In genomic region chr13:76086729-76087128, GRCh38 we compare ENCODE assay signal across 18 cellular contexts.
A peak's percentile ranks its signal among the peaks of the same experiment; 100 is the strongest.
DNase-seq lines count a peak whose midpoint lies in the region; ATAC-seq, FAIRE-seq and TF ChIP-seq lines count a peak whose summit lies in the region.
"Had no signal": no experiment of that assay in that cellular context is flagged by ENCODE, and none has a peak within 500 bp of the region (broad histone marks: within the 10 kb centered on the region; RNA-seq: fewer than 3 reads in every experiment).

No MANE protein-coding gene starts in this region.

- WGBS in H1 (ENCODE audit: extremely low coverage in 1 of 2, insufficient coverage in 1 of 2, insufficient read length in 1 of 2, insufficient replicate concordance in 2 of 2, low coverage in 1 of 2, low lambda C conversion rate in 2 of 2, missing lambda C conversion rate in 1 of 2), 2 experiments = 70% methylated on average over 1 of the region's 1 CpG; no CpG with 5 or more reads in 1 of the 2 experiments

- CTCF ChIA-PET in H1 (lab: Charles Lee; ENCODE audit: partially characterized antibody) = no interaction called here

- H3K36me3 ChIP-seq in H1 (ENCODE audit: control insufficient read depth in 2 of 4, insufficient read depth in 4 of 4, low read length in 3 of 4) = no peaks in the 10 kb centered on the region
- H3K36me3 ChIP-seq: BLaER1 treated with 17β-estradiol and CSF1 and Interleukin-3, amounts not matched to agents 10 nM and 100 nM; HAP-1 had no signal

- no peak overlapping the region for H3K27ac Mint-ChIP-seq in activated T-cell treated with anti-CD3 and anti-CD28 coated beads, Interleukin-2, amount 50 U/mL, for 72 hours
- H3K27ac Mint-ChIP-seq: CD4-positive, CD25-positive, alpha-beta regulatory T cell; HFFc6; IgD-negative memory B cell had no signal

- no peak overlapping the region for H3K23ac ChIP-seq in H1 (ENCODE audit: insufficient read length)

- no peak overlapping the region for H3K4ac ChIP-seq in H1 (replicated peaks; ENCODE audit: insufficient read length, low read depth, low read length)

- H3K18ac ChIP-seq in H1 (ENCODE audit: extremely low read depth, low read length) = no peak overlapping the region

- no peak overlapping the region for H3K9ac ChIP-seq in H1 (replicated peaks in 1 of 4; ENCODE audit: extremely low read depth in 1 of 4, low read depth in 3 of 4, low read length in 3 of 4)
- H3K9ac ChIP-seq: BLaER1 treated with 17β-estradiol and CSF1 and Interleukin-3, amounts not matched to agents 10 nM and 100 nM had no signal

- TF ChIP-seq RAD21 in H1 (IDR thresholded peaks at IDR 0.05 in 1 of 2, conservative IDR thresholded peaks at IDR 0.05 in 1 of 2; ENCODE audit: low read depth in 2 of 2, low read length in 2 of 2) = no peak

- POLR2A ChIA-PET in H1 (lab: Charles Lee; ENCODE audit: partially characterized antibody) = no interaction called here

- H3K23me2 ChIP-seq in H1 (ENCODE audit: low read depth, low read length) = no peaks in the 10 kb centered on the region

- H3K9me3 ChIP-seq in H1 (ENCODE audit: insufficient read depth in 2 of 2, low read depth in 1 of 2, low read length in 1 of 2) = peaks cover 11 to 19% of the 10 kb centered on the region in 2 experiments
- H3K9me3 ChIP-seq: HAP-1 had no signal

- no peak overlapping the region for H3K14ac ChIP-seq in H1 (ENCODE audit: insufficient read length)

- no peak overlapping the region for H2BK120ac ChIP-seq in H1 (replicated peaks; ENCODE audit: low read depth, low read length)

- no peak overlapping the region for H4K8ac ChIP-seq in H1 (ENCODE audit: extremely low read depth, insufficient read depth, low read length)

- H3K4me3 ChIP-seq in H1 (ENCODE audit: extremely low read depth in 1 of 4, insufficient read depth in 2 of 4, low read depth in 3 of 4, low read length in 4 of 4) = no peak overlapping the region
- H3K4me3 ChIP-seq: HAP-1 had no signal

- no peak overlapping the region for H3K27ac ChIP-seq in H1 (ENCODE audit: low read depth, low read length)
- H3K27ac ChIP-seq: BLaER1 treated with 17β-estradiol and CSF1 and Interleukin-3, amounts not matched to agents 10 nM and 100 nM had no signal

- H3K27me3 Mint-ChIP-seq in activated T-cell treated with anti-CD3 and anti-CD28 coated beads, Interleukin-2, amount 50 U/mL, for 72 hours (ENCODE audit: low read depth) = no peaks in the 10 kb centered on the region
- H3K27me3 Mint-ChIP-seq: CD4-positive, CD25-positive, alpha-beta regulatory T cell; IgD-negative memory B cell had no signal

- peaks cover 4 to 7% of the 10 kb centered on the region in 2 donors for H3K9me3 Mint-ChIP-seq in activated T-cell treated with anti-CD3 and anti-CD28 coated beads, Interleukin-2, amount 50 U/mL, for 72 hours

- no peak overlapping the region for H2BK12ac ChIP-seq in H1 (ENCODE audit: low read depth, low read length)

- H3K27me3 ChIP-seq in H1 (replicated peaks in 1 of 4; ENCODE audit: control insufficient read depth in 3 of 4, extremely low read depth in 1 of 4, insufficient read depth in 3 of 4, low read length in 3 of 4) = no peaks in the 10 kb centered on the region
- H3K27me3 ChIP-seq: BLaER1 treated with 17β-estradiol and CSF1 and Interleukin-3, amounts not matched to agents 10 nM and 100 nM had no signal

- no peak overlapping the region for H2BK20ac ChIP-seq in H1 (ENCODE audit: low read length)

- no peaks in the 10 kb centered on the region for H3K4me1 ChIP-seq in H1 (replicated peaks in 1 of 4; ENCODE audit: control insufficient read depth in 3 of 4, insufficient read depth in 4 of 4, low read length in 3 of 4)
- H3K4me1 ChIP-seq: BLaER1 treated with 17β-estradiol and CSF1 and Interleukin-3, amounts not matched to agents 10 nM and 100 nM; HAP-1 had no signal

- TF ChIP-seq POLR2A in H1 (IDR thresholded peaks at IDR 0.05; ENCODE audit: control extremely low read depth in 1 of 2, low read depth in 2 of 2, low read length in 2 of 2) = no peak

- H2BK5ac ChIP-seq in H1 (ENCODE audit: low read depth, low read length) = no peak overlapping the region

- no peak overlapping the region for H4K5ac ChIP-seq in H1 (ENCODE audit: insufficient read length, low read depth, low read length)

- H3K36me3 Mint-ChIP-seq in activated T-cell treated with anti-CD3 and anti-CD28 coated beads, Interleukin-2, amount 50 U/mL, for 72 hours (ENCODE audit: insufficient read depth in 2 of 2) = peaks cover 0 to 1% of the 10 kb centered on the region in 2 donors
- H3K36me3 Mint-ChIP-seq: CD4-positive, CD25-positive, alpha-beta regulatory T cell; IgD-negative memory B cell had no signal

- peak; percentile 18 for DNase-seq in NCI-H82 (lab: John Stamatoyannopoulos, UW)
- DNase-seq in NCI-H82 treated with DMSO at 0.1 percent for 48 hours (lab: John Stamatoyannopoulos, UW; ENCODE audit: unreplicated experiment) = no peak
- peak; percentile 31 for DNase-seq in OCI-M1 (lab: John Stamatoyannopoulos, UW)
- no peak for DNase-seq in H1 (ENCODE audit: low read depth in 1 of 2, low spot score in 2 of 2)
- no peak for DNase-seq in NOMO-1 treated with dmso at 0.1 percent for 144 hours (lab: John Stamatoyannopoulos, UW; ENCODE audit: unreplicated experiment)
- DNase-seq in D341Med (ENCODE audit: low spot score) = no peak
- no peak for DNase-seq in activated T-cell treated with anti-CD3 and anti-CD28 coated beads, Interleukin-2, amount 50 U/mL, for 72 hours
- DNase-seq: ACHN; CD4-positive, CD25-positive, alpha-beta regulatory T cell; DMS79; GOT3; HFFc6 had no signal

- H2BK15ac ChIP-seq in H1 (ENCODE audit: low read length) = no peak overlapping the region

- no peak overlapping the region for H3K4me3 Mint-ChIP-seq in activated T-cell treated with anti-CD3 and anti-CD28 coated beads, Interleukin-2, amount 50 U/mL, for 72 hours
- H3K4me3 Mint-ChIP-seq: CD4-positive, CD25-positive, alpha-beta regulatory T cell; HFFc6; IgD-negative memory B cell had no signal

- FAIRE-seq in H1 (lab: Jason Lieb, UNC) = no peak
- FAIRE-seq: D721Med, GM12891 had no signal

- H3K79me1 ChIP-seq in H1 (ENCODE audit: low read depth, low read length) = no peaks in the 10 kb centered on the region

- no peaks in the 10 kb centered on the region for H4K20me1 ChIP-seq in H1 (replicated peaks in 1 of 2; ENCODE audit: control insufficient read depth in 1 of 2, insufficient read depth in 2 of 2, low read length in 2 of 2)
- H4K20me1 ChIP-seq: BLaER1 treated with 17β-estradiol and CSF1 and Interleukin-3, amounts not matched to agents 10 nM and 100 nM had no signal

- H4K91ac ChIP-seq in H1 (replicated peaks; ENCODE audit: insufficient read length, low read length) = no peak overlapping the region

- TF ChIP-seq EP300 in H1 (IDR thresholded peaks at IDR 0.05; ENCODE audit: borderline replicate concordance in 1 of 2, low read depth in 2 of 2, low read length in 2 of 2) = no peak

- H3K56ac ChIP-seq in H1 (replicated peaks; ENCODE audit: insufficient read length, low read depth, low read length) = no peak overlapping the region

- no peaks in the 10 kb centered on the region for H3K79me2 ChIP-seq in H1 (ENCODE audit: control insufficient read depth in 1 of 2, insufficient read depth in 2 of 2, low read length in 2 of 2)

- H2AFZ ChIP-seq in H1 (ENCODE audit: low read length) = no peak overlapping the region

- H2AK5ac ChIP-seq in H1 (ENCODE audit: low read depth, low read length) = no peak overlapping the region

- H3K4me1 Mint-ChIP-seq in activated T-cell treated with anti-CD3 and anti-CD28 coated beads, Interleukin-2, amount 50 U/mL, for 72 hours (ENCODE audit: low read depth) = no peaks in the 10 kb centered on the region
- H3K4me1 Mint-ChIP-seq: CD4-positive, CD25-positive, alpha-beta regulatory T cell; IgD-negative memory B cell had no signal

- no peak for ATAC-seq in GM18502 (IDR thresholded peaks at IDR 0.05; ENCODE audit: poor library complexity, unreplicated experiment)
- no peak for ATAC-seq in activated T-cell treated with anti-CD3 and anti-CD28 coated beads, Interleukin-2, amount 50 U/mL, for 72 hours (replicated peaks in 1 of 2)

- TF ChIP-seq CTCF in H1 (IDR thresholded peaks at IDR 0.05; ENCODE audit: control extremely low read depth in 1 of 3, insufficient read depth in 1 of 3, low read depth in 1 of 3, low read length in 3 of 3) = no peak

- no peak overlapping the region for H3K4me2 ChIP-seq in H1 (ENCODE audit: insufficient read depth in 1 of 2, low read depth in 2 of 2, low read length in 2 of 2)
- H3K4me2 ChIP-seq: BLaER1 treated with 17β-estradiol and CSF1 and Interleukin-3, amounts not matched to agents 10 nM and 100 nM had no signal

TF ChIP-seq in H1, 55 proteins besides CTCF, POLR2A, EP300 and RAD21:
- no peak for TF ChIP-seq NANOG (IDR thresholded peaks at IDR 0.05; ENCODE audit: insufficient read depth, low read depth, low read length, poor library complexity, severe bottlenecking)
- TF ChIP-seq CBX5 (IDR thresholded peaks at IDR 0.05; ENCODE audit: low read depth, low read length) = 0 out of 2 replicates have a peak, but pooled peaks have one; percentile 88

Comparison
In these comparisons a context has a peak if more than half of its experiments do, and no peak if none do; other contexts are left out.
1. DNase-seq: peak in NCI-H82 (single experiment) and OCI-M1 (single experiment); none in NCI-H82 treated with DMSO at 0.1 percent for 48 hours (single experiment), H1 (0 of 2), NOMO-1 treated with dmso at 0.1 percent for 144 hours (single experiment), D341Med (single experiment) and activated T-cell treated with anti-CD3 and anti-CD28 coated beads, Interleukin-2, amount 50 U/mL, for 72 hours (0 of 2).